ENCODE assay signal across 1 cellular context in genomic region chr21:39021475-39021832, GRCh38.
TF ChIP-seq lines count a peak whose summit lies in the region.

No MANE protein-coding gene starts in this region.

TF ChIP-seq in H1, 55 proteins besides CTCF, POLR2A, EP300 and RAD21 (continued from another document):
- TF ChIP-seq, protein P1, sequence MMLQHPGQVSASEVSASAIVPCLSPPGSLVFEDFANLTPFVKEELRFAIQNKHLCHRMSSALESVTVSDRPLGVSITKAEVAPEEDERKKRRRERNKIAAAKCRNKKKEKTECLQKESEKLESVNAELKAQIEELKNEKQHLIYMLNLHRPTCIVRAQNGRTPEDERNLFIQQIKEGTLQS (IDR thresholded peaks at IDR 0.05; ENCODE audit: insufficient read depth, low read depth, low read length) = no peak
- TF ChIP-seq NANOG (IDR thresholded peaks at IDR 0.05; ENCODE audit: insufficient read depth, low read depth, low read length, poor library complexity, severe bottlenecking) (no peak), YY1 (IDR thresholded peaks at IDR 0.05; ENCODE audit: low read depth, low read length) (no peak), GABPA (IDR thresholded peaks at IDR 0.05; ENCODE audit: borderline replicate concordance, insufficient read depth, low read length) (no peak), SIRT6 (IDR thresholded peaks at IDR 0.05; ENCODE audit: low read length) (no peak)
